Comparison of ENCODE assay signal across 8 cellular contexts in genomic region chr1:15524283-15525042, GRCh38. TPM values are rescaled to one million over a fixed set of nuclear protein-coding genes. Genes with fewer than 3 reads are reported as not detected.
DNase-seq lines count a peak whose midpoint lies in the region; ATAC-seq and TF ChIP-seq lines count a peak whose summit lies in the region.

No MANE protein-coding gene starts in this region.

- peak overlapping the region; percentile 87 to 100 (median 100) for H3K27ac Mint-ChIP-seq in IgD-negative memory B cell

- DNase-seq in D341Med (ENCODE audit: low spot score) (peak; percentile 92), OCI-LY7 (ENCODE audit: low spot score) (peak; percentile 99), activated T-cell treated with anti-CD3 and anti-CD28 coated beads for 48 hours (ENCODE audit: low read depth) (peak; percentile 99), epithelial cell of prostate (ENCODE audit: low read depth, low spot score) (peak; percentile 78), mucosa of descending colon (peak; percentile 100)
- DNase-seq in stimulated activated CD8-positive, alpha-beta memory T cell treated with anti-CD3 and anti-CD28 coated beads, Interleukin-4, amount 100 ng/mL, for 1 hour (ENCODE audit: low read depth in 2 of 2, low spot score in 1 of 2): peak; percentile 99 to 100

- H2AFZ ChIP-seq in OCI-LY7 (ENCODE audit: low read length): no peak overlapping the region

- intact Hi-C loops in OCI-LY7 (cut with micrococcal nuclease; ENCODE audit: unreplicated experiment): no loop called here
- intact Hi-C loops in mucosa of descending colon (cut with DNase I, micrococcal nuclease): no loop called here

- TF ChIP-seq CTCF in OCI-LY7 (conservative IDR thresholded peaks at IDR 0.05; ENCODE audit: low read length) (no peak), mucosa of descending colon (IDR thresholded peaks at IDR 0.05) (no peak)

- H3K4me2 ChIP-seq in OCI-LY7 (ENCODE audit: low read length): peak overlapping the region; percentile 87; the same call in 1 of the 2 replicates

- H3K4me3 ChIP-seq in OCI-LY7 (ENCODE audit: low read depth, low read length, poor library complexity, severe bottlenecking) (peak overlapping the region; percentile 71), mucosa of descending colon (peak overlapping the region; percentile 19)

- no peaks in the 10 kb centered on the region for H3K9me3 Mint-ChIP-seq in IgD-negative memory B cell

- no peaks in the 10 kb centered on the region for H3K9me2 ChIP-seq in OCI-LY7 (ENCODE audit: insufficient read depth, low read length)

- POLR2A ChIA-PET in OCI-LY7 (lab: Charles Lee): no interaction called here

- H3K27me3 Mint-ChIP-seq in IgD-negative memory B cell: no peaks in the 10 kb centered on the region

- peak overlapping the region; percentile 48 for H3K27ac ChIP-seq in OCI-LY7 (ENCODE audit: low read depth, low read length, poor library complexity, severe bottlenecking)
- H3K27ac ChIP-seq in epithelial cell of prostate: peak overlapping the region; percentile 93

- H3K4me1 Mint-ChIP-seq in IgD-negative memory B cell: peaks cover 18 to 36% (median 27%) of the 10 kb centered on the region in 3 donors

- CTCF ChIA-PET in OCI-LY7 (lab: Charles Lee; ENCODE audit: unreplicated experiment): no interaction called here

- BruUV-seq in OCI-LY7 (replicated peaks; lab: Mats Ljungman, UMichigan): no TSS peak

- H4K20me1 ChIP-seq in OCI-LY7 (ENCODE audit: insufficient read depth, low read length): no peaks in the 10 kb centered on the region

- H3K4me1 ChIP-seq in OCI-LY7 (ENCODE audit: insufficient read depth, low read length, poor library complexity, severe bottlenecking): peaks cover 22% of the 10 kb centered on the region
- H3K4me1 ChIP-seq in mucosa of descending colon (ENCODE audit: low read depth): peaks cover 28% of the 10 kb centered on the region

- peak; percentile 35 for ATAC-seq in GM21529 (IDR thresholded peaks at IDR 0.05; ENCODE audit: unreplicated experiment)
- peak; percentile 72 for ATAC-seq in mucosa of descending colon

- H3K79me2 ChIP-seq in OCI-LY7 (ENCODE audit: insufficient read depth, low read depth, low read length): peaks cover 21% of the 10 kb centered on the region; the same call in 1 of the 2 replicates

- H3K36me3 Mint-ChIP-seq in IgD-negative memory B cell: no peaks in the 10 kb centered on the region

- H3K9me3 ChIP-seq in OCI-LY7 (ENCODE audit: low read length) (no peaks in the 10 kb centered on the region), mucosa of descending colon (no peaks in the 10 kb centered on the region)

- H3K36me3 ChIP-seq in OCI-LY7 (ENCODE audit: insufficient read depth, low read length) (no peaks in the 10 kb centered on the region), mucosa of descending colon (ENCODE audit: low read depth) (peaks cover 5% of the 10 kb centered on the region)

- peak overlapping the region; percentile 77 to 99 (median 96) for H3K4me3 Mint-ChIP-seq in IgD-negative memory B cell

RNA-seq across cellular contexts. Expression of gene CASP9, which starts 0.4 kb away (rescaled TPM):
- polyA plus RNA-seq in IgD-negative memory B cell: 16.9 TPM
- 14.5 and 20.8 TPM in 2 replicates for total RNA-seq in OCI-LY7 (2014; rRNA removed; shearing (Covaris generic))
- total RNA-seq in OCI-LY7 (2022) (17.3 and 17.6 TPM in 2 replicates), mucosa of descending colon (10 to 100 TPM; 14.2 to 16.0 (median 15.2) TPM)

RNA-seq across cellular contexts. Expression of gene DNAJC16, which starts 2.2 kb away (rescaled TPM):
- 9.9 TPM for polyA plus RNA-seq in IgD-negative memory B cell
- total RNA-seq in OCI-LY7 (2014; rRNA removed; shearing (Covaris generic)): 5.8 and 9.1 TPM in 2 replicates
- total RNA-seq in OCI-LY7 (2022) (15.0 and 16.8 TPM in 2 replicates), mucosa of descending colon (10 to 100 TPM; 23.7 to 27.7 (median 23.8) TPM)

RNA-seq across cellular contexts. Expression of gene CELA2B, which starts 48.6 kb away (rescaled TPM):
- not detected for polyA plus RNA-seq in IgD-negative memory B cell
- total RNA-seq in OCI-LY7 (2014; rRNA removed; shearing (Covaris generic)): not detected in 2 replicates
- total RNA-seq in OCI-LY7 (2022) (not detected in 2 replicates), mucosa of descending colon (not detected)

Comparison
In these comparisons a context has a peak if more than half of its experiments do, and no peak if none do; other contexts are left out.
1. Peak in every context shown above with its lines: DNase-seq, ATAC-seq, H3K4me3 ChIP-seq and H3K27ac ChIP-seq.